ENCODE assay signal across 10 cellular contexts in genomic region chr12:55720071-55720564, GRCh38. TPM values are rescaled to one million over a fixed set of nuclear protein-coding genes. Genes with fewer than 3 reads are reported as not detected.
A peak's percentile ranks its signal among the peaks of the same experiment; 100 is the strongest.
DNase-seq lines count a peak whose midpoint lies in the region; ATAC-seq and TF ChIP-seq lines count a peak whose summit lies in the region.
"Had no signal": no experiment of that assay in that cellular context is flagged by ENCODE, and none has a peak within 500 bp of the region (broad histone marks: within the 10 kb centered on the region; RNA-seq: fewer than 3 reads in every experiment).

Gene RDH5 (plus strand): TSS chr12:55720393. CDS start chr12:55721185, 792 bp downstream.

- H3K4me3 Mint-ChIP-seq in brain = peak within 1 kb of the TSS in 4 of 5 experiments; percentile 28 to 88 (median 74)

- TF ChIP-seq RAD21 in liver (IDR thresholded peaks at IDR 0.05) = peak in 1 of 2 donors; percentile 48

- H3K27me3 ChIP-seq in liver (ENCODE audit: control insufficient read depth in 4 of 4, insufficient read depth in 4 of 4, low read length in 3 of 4) = no peaks in the 10 kb centered on the region
- no peaks in the 10 kb centered on the region for H3K27me3 ChIP-seq in suprapubic skin
- H3K27me3 ChIP-seq: SJSA1 had no signal

- 30% methylated on average over 6 of the region's 6 CpGs for WGBS in liver
- WGBS in suprapubic skin = 36% methylated on average over 6 of the region's 6 CpGs

- no peak for TF ChIP-seq POLR2A in suprapubic skin (IDR thresholded peaks at IDR 0.05)

- TF ChIP-seq EP300 in suprapubic skin (IDR thresholded peaks at IDR 0.05) = no peak

- peaks cover 22 to 79% (median 63%) of the 10 kb centered on the region in 4 donors for H3K4me1 ChIP-seq in liver (ENCODE audit: control insufficient read depth in 4 of 4, insufficient read depth in 4 of 4, low read length in 3 of 4)
- peaks cover 80% of the 10 kb centered on the region for H3K4me1 ChIP-seq in suprapubic skin

- H3K27me3 Mint-ChIP-seq in brain = peaks cover 7% of the 10 kb centered on the region

- H3K4me3 ChIP-seq in liver (ENCODE audit: low read depth in 1 of 3, low read length in 3 of 3) (peak within 1 kb of the TSS; percentile 39 to 61 (median 44)), suprapubic skin (no peak within 1 kb of the TSS)
- H3K4me3 ChIP-seq: HAP-1, SJSA1 had no signal

- ATAC-seq in HG02973 (IDR thresholded peaks at IDR 0.05; ENCODE audit: unreplicated experiment) (no peak), HG02885 (IDR thresholded peaks at IDR 0.05; ENCODE audit: poor library complexity, unreplicated experiment) (no peak)
- no peak for ATAC-seq in activated naive CD4-positive, alpha-beta T cell treated with anti-CD3 and anti-CD28 coated beads, Interleukin-2, amount 50 U/mL, for 72 hours

- H3K36me3 Mint-ChIP-seq in brain = peaks cover 7% of the 10 kb centered on the region
- H3K36me3 Mint-ChIP-seq in activated naive CD4-positive, alpha-beta T cell treated with anti-CD3 and anti-CD28 coated beads, Interleukin-2, amount 50 U/mL, for 72 hours = no peaks in the 10 kb centered on the region

- no peaks in the 10 kb centered on the region for H3K9me3 ChIP-seq in liver (ENCODE audit: control insufficient read depth in 4 of 4, low read length in 3 of 4)
- no peaks in the 10 kb centered on the region for H3K9me3 ChIP-seq in suprapubic skin
- H3K9me3 ChIP-seq: HAP-1, SJSA1 had no signal

- peak within 1 kb of the TSS in 1 of 2 donors; percentile 66 for H3K9ac ChIP-seq in liver (ENCODE audit: low read depth in 1 of 2, low read length in 2 of 2)

- TF ChIP-seq CTCF in brain (conservative IDR thresholded peaks at IDR 0.05) = no peak
- TF ChIP-seq CTCF in liver (IDR thresholded peaks at IDR 0.05; ENCODE audit: low read depth, low read length, missing input control) = no peak
- no peak for TF ChIP-seq CTCF in suprapubic skin (IDR thresholded peaks at IDR 0.05)

- H3K27ac ChIP-seq in liver (ENCODE audit: low read depth in 1 of 2, low read length in 2 of 2) (peak within 1 kb of the TSS; percentile 77 to 85), suprapubic skin (peak within 1 kb of the TSS; percentile 49)
- H3K27ac ChIP-seq: SJSA1 had no signal

- DNase-seq in HuH-7.5 (ENCODE audit: low spot score) (peak; percentile 83), suprapubic skin (ENCODE audit: low spot score in 2 of 2) (no peak), OCI-M2 (lab: John Stamatoyannopoulos, UW; ENCODE audit: unreplicated experiment) (no peak)
- no peak for DNase-seq in activated naive CD4-positive, alpha-beta T cell treated with anti-CD3 and anti-CD28 coated beads, Interleukin-2, amount 50 U/mL, for 72 hours (ENCODE audit: low spot score in 2 of 2)

- H3K27ac Mint-ChIP-seq in brain = peak within 1 kb of the TSS; percentile 60 to 98 (median 87)
- no peak within 1 kb of the TSS for H3K27ac Mint-ChIP-seq in activated naive CD4-positive, alpha-beta T cell treated with anti-CD3 and anti-CD28 coated beads, Interleukin-2, amount 50 U/mL, for 72 hours

- peaks cover 0 to 6% (median 0%) of the 10 kb centered on the region in 5 experiments for H3K9me3 Mint-ChIP-seq in brain
- no peaks in the 10 kb centered on the region for H3K9me3 Mint-ChIP-seq in activated naive CD4-positive, alpha-beta T cell treated with anti-CD3 and anti-CD28 coated beads, Interleukin-2, amount 50 U/mL, for 72 hours

- H3K36me3 ChIP-seq in liver (ENCODE audit: control insufficient read depth in 4 of 4, insufficient read depth in 3 of 4, low read depth in 1 of 4, low read length in 3 of 4) = peaks cover 0 to 8% (median 3%) of the 10 kb centered on the region in 4 donors
- peaks cover 20% of the 10 kb centered on the region for H3K36me3 ChIP-seq in suprapubic skin

- H3K4me1 Mint-ChIP-seq in brain = peaks cover 64% of the 10 kb centered on the region

TF ChIP-seq in liver, 16 proteins besides CTCF, POLR2A, EP300 and RAD21:
- TF ChIP-seq HNF4G (IDR thresholded peaks at IDR 0.05) (peak; percentile 95), SP1 (IDR thresholded peaks at IDR 0.05) (peak; percentile 95), RXRA (IDR thresholded peaks at IDR 0.05) (peak; percentile 54 to 71), HNF4A (conservative IDR thresholded peaks at IDR 0.05) (peak; percentile 94 to 95), EGR1 (IDR thresholded peaks at IDR 0.05; ENCODE audit: low read depth in 2 of 2) (peak; percentile 54 to 86), NR2F2 (IDR thresholded peaks at IDR 0.05) (no peak), GABPA (IDR thresholded peaks at IDR 0.05 in 1 of 2, conservative IDR thresholded peaks at IDR 0.05 in 1 of 2) (no peak), REST (IDR thresholded peaks at IDR 0.05) (peak; percentile 71), YY1 (IDR thresholded peaks at IDR 0.05) (peak; percentile 23), ZBTB33 (IDR thresholded peaks at IDR 0.05) (peak; percentile 16), FOXA1 (IDR thresholded peaks at IDR 0.05) (peak; percentile 29), TAF1 (conservative IDR thresholded peaks at IDR 0.05) (peak; percentile 97), JUND (IDR thresholded peaks at IDR 0.05) (peak; percentile 69 to 88), FOXA2 (IDR thresholded peaks at IDR 0.05) (no peak)
- TF ChIP-seq, protein P1, sequence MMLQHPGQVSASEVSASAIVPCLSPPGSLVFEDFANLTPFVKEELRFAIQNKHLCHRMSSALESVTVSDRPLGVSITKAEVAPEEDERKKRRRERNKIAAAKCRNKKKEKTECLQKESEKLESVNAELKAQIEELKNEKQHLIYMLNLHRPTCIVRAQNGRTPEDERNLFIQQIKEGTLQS (IDR thresholded peaks at IDR 0.05) = no peak
- TF ChIP-seq, protein P2, sequence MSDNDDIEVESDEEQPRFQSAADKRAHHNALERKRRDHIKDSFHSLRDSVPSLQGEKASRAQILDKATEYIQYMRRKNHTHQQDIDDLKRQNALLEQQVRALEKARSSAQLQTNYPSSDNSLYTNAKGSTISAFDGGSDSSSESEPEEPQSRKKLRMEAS (IDR thresholded peaks at IDR 0.05) = no peak

RNA-seq across cellular contexts. Expression of gene RDH5, which starts in this region (rescaled TPM):
- 2.0 TPM for polyA plus RNA-seq in brain (ENCODE audit: insufficient read depth, low read depth, low replicate concordance)
- 10 to 100 TPM in 1 of 2 donors, 1 to 10 TPM in 1; 9.2 to 21.8 TPM for total RNA-seq in liver
- 10 to 100 TPM; 36.6 to 61.7 TPM for polyA plus RNA-seq in liver
- total RNA-seq in suprapubic skin = 10 to 100 TPM in 2 of 4 donors, 1 to 10 TPM in 2; 5.7 to 15.3 (median 9.5) TPM
- 10 to 100 TPM in 1 of 2 donors, 1 to 10 TPM in 1; 6.4 to 13.3 TPM for total RNA-seq in activated naive CD4-positive, alpha-beta T cell treated with anti-CD3 and anti-CD28 coated beads, Interleukin-2, amount 50 U/mL, for 72 hours

Comparison
In these comparisons a context has a peak if more than half of its experiments do, and no peak if none do; other contexts are left out.
1. RNA of gene RDH5 (polyA plus RNA-seq): 36.6 to 61.7 TPM in liver; 2.0 TPM in brain (single experiment); every median in the first group is over 10 times any median in the second.
2. H3K27ac Mint-ChIP-seq: peak in brain (5 of 5); none in activated naive CD4-positive, alpha-beta T cell treated with anti-CD3 and anti-CD28 coated beads, Interleukin-2, amount 50 U/mL, for 72 hours (0 of 2).